11 cellular contexts compared by ENCODE assay signal in the genomic region with DNA sequence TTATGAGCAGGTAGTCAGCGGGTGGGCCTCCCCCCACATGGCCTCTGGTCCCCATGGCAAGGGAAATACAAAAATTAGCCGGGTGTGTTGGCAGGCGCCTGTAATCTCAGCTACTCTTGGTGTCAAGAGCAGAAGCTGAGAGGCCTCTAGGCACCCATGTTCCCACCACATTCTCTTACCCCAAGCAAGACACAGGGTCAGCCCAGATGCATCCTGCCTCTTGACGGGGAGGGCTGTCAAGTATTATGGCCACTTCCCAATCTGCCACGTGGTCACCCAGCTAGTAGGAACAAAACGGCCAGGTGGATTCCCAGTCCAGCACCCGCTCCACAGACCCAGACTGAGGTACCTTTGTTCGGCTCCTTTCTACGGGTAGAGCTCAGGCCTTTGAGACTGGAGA. TPM values are rescaled to one million over a fixed set of nuclear protein-coding genes. Genes with fewer than 3 reads are reported as not detected.
A peak's percentile ranks its signal among the peaks of the same experiment; 100 is the strongest.
DNase-seq lines count a peak whose midpoint lies in the region; ATAC-seq and TF ChIP-seq lines count a peak whose summit lies in the region.
"Had no signal": no experiment of that assay in that cellular context is flagged by ENCODE, and none has a peak within 500 bp of the region (broad histone marks: within the 10 kb centered on the region; RNA-seq: fewer than 3 reads in every experiment).

No MANE protein-coding gene starts in this region.

- CTCF ChIA-PET in OCI-LY7 (lab: Charles Lee; ENCODE audit: unreplicated experiment): interaction anchor here (0.6 kb wide), 1 partner anchor 19 kb away, joined by 3 read pairs; no protein-coding TSS in a partner anchor

- no peaks in the 10 kb centered on the region for H3K27me3 ChIP-seq in right atrium auricular region
- no peaks in the 10 kb centered on the region for H3K27me3 ChIP-seq in neutrophil
- H3K27me3 ChIP-seq: BLaER1 treated with 17β-estradiol and CSF1 and Interleukin-3, amounts not matched to agents 10 nM and 100 nM had no signal

- H3K4me1 ChIP-seq in right atrium auricular region: peaks cover 0 to 19% of the 10 kb centered on the region in 2 donors
- peaks cover 100% of the 10 kb centered on the region for H3K4me1 ChIP-seq in OCI-LY7 (ENCODE audit: insufficient read depth, low read length, poor library complexity, severe bottlenecking)
- peaks cover 79 to 92% of the 10 kb centered on the region in 2 experiments for H3K4me1 ChIP-seq in neutrophil (ENCODE audit: control insufficient read depth in 1 of 2, insufficient read depth in 1 of 2, low read depth in 1 of 2, low read length in 1 of 2)
- H3K4me1 ChIP-seq: HAP-1 had no signal

- H2AFZ ChIP-seq in OCI-LY7 (ENCODE audit: low read length): 0 out of 2 replicates have a peak overlapping the region, but pooled peaks have one; percentile 2

- H3K36me3 ChIP-seq in right atrium auricular region: no peaks in the 10 kb centered on the region
- H3K36me3 ChIP-seq in OCI-LY7 (ENCODE audit: insufficient read depth, low read length): no peaks in the 10 kb centered on the region
- no peaks in the 10 kb centered on the region for H3K36me3 ChIP-seq in neutrophil
- H3K36me3 ChIP-seq: BLaER1 treated with 17β-estradiol and CSF1 and Interleukin-3, amounts not matched to agents 10 nM and 100 nM; HAP-1 had no signal

- BruUV-seq in OCI-LY7 (replicated peaks; lab: Mats Ljungman, UMichigan): no TSS peak

- DNase-seq in right atrium auricular region (ENCODE audit: low spot score): no peak
- DNase-seq in Right ventricle myocardium superior: no peak
- DNase-seq in OCI-LY7 (ENCODE audit: low spot score): no peak
- DNase-seq in NCI-H1436 treated with DMSO at 0.1 percent for 48 hours (lab: John Stamatoyannopoulos, UW): no peak
- DNase-seq: Calu3; CD8-positive, alpha-beta T cell; GDM1 had no signal

- no peak for ATAC-seq in Right ventricle myocardium superior (ENCODE audit: poor library complexity)
- no peak for ATAC-seq in GM21423 (IDR thresholded peaks at IDR 0.05; ENCODE audit: unreplicated experiment)
- ATAC-seq: CD8-positive, alpha-beta T cell had no signal

- no peaks in the 10 kb centered on the region for H4K20me1 ChIP-seq in OCI-LY7 (ENCODE audit: insufficient read depth, low read length)

- H3K79me2 ChIP-seq in OCI-LY7 (ENCODE audit: insufficient read depth, low read depth, low read length): no peaks in the 10 kb centered on the region

- H3K4me3 ChIP-seq in right atrium auricular region (no peak overlapping the region), OCI-LY7 (ENCODE audit: low read depth, low read length, poor library complexity, severe bottlenecking) (no peak overlapping the region), neutrophil (ENCODE audit: low read depth in 1 of 2, low read length in 1 of 2) (no peak overlapping the region)
- H3K4me3 ChIP-seq: BLaER1 treated with 17β-estradiol and CSF1 and Interleukin-3, amounts not matched to agents 10 nM and 100 nM; HAP-1 had no signal

- POLR2A ChIA-PET in OCI-LY7 (lab: Charles Lee): interaction anchor here (1.2 to 3.2 kb wide), 5 partner anchors 8 to 67 kb away, joined by 3 to 39 read pairs (median 4); no protein-coding TSS in a partner anchor

- peak overlapping the region; percentile 17 to 52 for H3K27ac ChIP-seq in right atrium auricular region
- H3K27ac ChIP-seq in OCI-LY7 (ENCODE audit: low read depth, low read length, poor library complexity, severe bottlenecking): peak overlapping the region; percentile 97
- H3K27ac ChIP-seq in neutrophil: peak overlapping the region; percentile 74
- H3K27ac ChIP-seq: BLaER1 treated with 17β-estradiol and CSF1 and Interleukin-3, amounts not matched to agents 10 nM and 100 nM had no signal

- H3K9me3 ChIP-seq in right atrium auricular region (no peaks in the 10 kb centered on the region), OCI-LY7 (ENCODE audit: low read length) (no peaks in the 10 kb centered on the region), neutrophil (no peaks in the 10 kb centered on the region)
- H3K9me3 ChIP-seq: HAP-1 had no signal

- no peaks in the 10 kb centered on the region for H3K9me2 ChIP-seq in OCI-LY7 (ENCODE audit: insufficient read depth, low read length)

- intact Hi-C loops in Right ventricle myocardium superior (cut with DNase I) (no loop called here), OCI-LY7 (cut with micrococcal nuclease; ENCODE audit: unreplicated experiment) (no loop called here)

- TF ChIP-seq CTCF in right atrium auricular region (IDR thresholded peaks at IDR 0.05): no peak
- no peak for TF ChIP-seq CTCF in OCI-LY7 (conservative IDR thresholded peaks at IDR 0.05; ENCODE audit: low read length)
- TF ChIP-seq CTCF in neutrophil (IDR thresholded peaks at IDR 0.05): no peak

- 0 out of 2 replicates have a peak overlapping the region, but pooled peaks have one; percentile 5 for H3K4me2 ChIP-seq in OCI-LY7 (ENCODE audit: low read length)

RNA-seq across cellular contexts. Expression of a gene that starts 16.2 kb away (rescaled TPM):
- 10 to 100 TPM; 81.5 to 85.9 TPM for total RNA-seq in right atrium auricular region
- 13.5 TPM for total RNA-seq in Right ventricle myocardium superior
- 36.7 and 43.0 TPM in 2 replicates for total RNA-seq in OCI-LY7 (2014; rRNA removed; shearing (Covaris generic))
- total RNA-seq in OCI-LY7 (2022): 44.6 and 51.8 TPM in 2 replicates

Comparison
In these comparisons a context has a peak if more than half of its experiments do, and no peak if none do; other contexts are left out.
1. H3K27ac ChIP-seq: peak in every context shown above with its lines; median percentile 97 in OCI-LY7; 74 in neutrophil; 34 in right atrium auricular region.